Comparison of ENCODE assay signal across 1 cellular context in the genomic region with DNA sequence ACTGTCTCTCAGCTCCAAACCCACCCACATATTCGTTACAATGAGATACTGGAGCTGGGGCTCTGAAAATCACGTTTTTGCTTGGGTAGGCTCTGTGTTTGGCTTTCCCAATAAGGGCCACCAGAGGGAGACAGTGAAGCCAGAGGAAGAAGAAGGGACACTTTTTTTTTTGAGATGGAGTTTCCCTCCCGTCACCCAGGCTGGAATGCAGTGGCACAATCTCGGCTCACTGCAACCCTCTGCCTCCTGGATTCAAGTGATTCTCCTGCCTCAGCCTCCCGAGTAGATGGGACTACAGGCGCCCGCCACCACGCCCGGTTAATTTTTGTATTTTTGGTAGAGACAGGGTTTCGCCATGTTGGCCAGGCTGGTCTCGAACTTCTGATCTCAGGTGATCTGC.
TF ChIP-seq lines count a peak whose summit lies in the region.
"Not testable (repeated sequence)": the region's sequence is repeated elsewhere in the genome, so short reads cannot be mapped to it uniquely, and the experiment has no call there.

No MANE protein-coding gene starts in this region.

TF ChIP-seq in K562, 482 proteins besides CTCF, POLR2A, EP300 and RAD21:
- TF ChIP-seq ZNF766 (CRISPR knock-in tag; conservative IDR thresholded peaks at IDR 0.05): 0 out of 2 replicates have a peak, but pooled peaks have one; percentile 22
- TF ChIP-seq, protein P1, sequence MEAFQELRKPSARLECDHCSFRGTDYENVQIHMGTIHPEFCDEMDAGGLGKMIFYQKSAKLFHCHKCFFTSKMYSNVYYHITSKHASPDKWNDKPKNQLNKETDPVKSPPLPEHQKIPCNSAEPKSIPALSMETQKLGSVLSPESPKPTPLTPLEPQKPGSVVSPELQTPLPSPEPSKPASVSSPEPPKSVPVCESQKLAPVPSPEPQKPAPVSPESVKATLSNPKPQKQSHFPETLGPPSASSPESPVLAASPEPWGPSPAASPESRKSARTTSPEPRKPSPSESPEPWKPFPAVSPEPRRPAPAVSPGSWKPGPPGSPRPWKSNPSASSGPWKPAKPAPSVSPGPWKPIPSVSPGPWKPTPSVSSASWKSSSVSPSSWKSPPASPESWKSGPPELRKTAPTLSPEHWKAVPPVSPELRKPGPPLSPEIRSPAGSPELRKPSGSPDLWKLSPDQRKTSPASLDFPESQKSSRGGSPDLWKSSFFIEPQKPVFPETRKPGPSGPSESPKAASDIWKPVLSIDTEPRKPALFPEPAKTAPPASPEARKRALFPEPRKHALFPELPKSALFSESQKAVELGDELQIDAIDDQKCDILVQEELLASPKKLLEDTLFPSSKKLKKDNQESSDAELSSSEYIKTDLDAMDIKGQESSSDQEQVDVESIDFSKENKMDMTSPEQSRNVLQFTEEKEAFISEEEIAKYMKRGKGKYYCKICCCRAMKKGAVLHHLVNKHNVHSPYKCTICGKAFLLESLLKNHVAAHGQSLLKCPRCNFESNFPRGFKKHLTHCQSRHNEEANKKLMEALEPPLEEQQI (IDR thresholded peaks at IDR 0.05): 0 out of 2 replicates have a peak, but pooled peaks have one; percentile 15
- TF ChIP-seq, protein P2, sequence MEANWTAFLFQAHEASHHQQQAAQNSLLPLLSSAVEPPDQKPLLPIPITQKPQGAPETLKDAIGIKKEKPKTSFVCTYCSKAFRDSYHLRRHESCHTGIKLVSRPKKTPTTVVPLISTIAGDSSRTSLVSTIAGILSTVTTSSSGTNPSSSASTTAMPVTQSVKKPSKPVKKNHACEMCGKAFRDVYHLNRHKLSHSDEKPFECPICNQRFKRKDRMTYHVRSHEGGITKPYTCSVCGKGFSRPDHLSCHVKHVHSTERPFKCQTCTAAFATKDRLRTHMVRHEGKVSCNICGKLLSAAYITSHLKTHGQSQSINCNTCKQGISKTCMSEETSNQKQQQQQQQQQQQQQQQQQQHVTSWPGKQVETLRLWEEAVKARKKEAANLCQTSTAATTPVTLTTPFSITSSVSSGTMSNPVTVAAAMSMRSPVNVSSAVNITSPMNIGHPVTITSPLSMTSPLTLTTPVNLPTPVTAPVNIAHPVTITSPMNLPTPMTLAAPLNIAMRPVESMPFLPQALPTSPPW (CRISPR knock-in tag; IDR thresholded peaks at IDR 0.05): peak; percentile 46; the same call in 1 of the 2 replicates
- TF ChIP-seq EHMT2 (IDR thresholded peaks at IDR 0.05): 0 out of 2 replicates have a peak, but pooled peaks have one; percentile 11
- TF ChIP-seq ZNF384 (IDR thresholded peaks at IDR 0.05; ENCODE audit: low read depth, low read length): peak; percentile 98
- TF ChIP-seq KDM1A (IDR thresholded peaks at IDR 0.05): peak in 1 of 2 experiments; percentile 25; a peak in 1 of 4 replicates
- peak; percentile 87 for TF ChIP-seq SMC3 (conservative IDR thresholded peaks at IDR 0.05; ENCODE audit: insufficient read depth, low read depth, low read length)
- 0 out of 2 replicates have a peak, but pooled peaks have one; percentile 22 for TF ChIP-seq BCOR (IDR thresholded peaks at IDR 0.05)
- 0 out of 2 replicates have a peak, but pooled peaks have one; percentile 43 for TF ChIP-seq NBN (IDR thresholded peaks at IDR 0.05; ENCODE audit: low read depth)
- TF ChIP-seq, protein P3, sequence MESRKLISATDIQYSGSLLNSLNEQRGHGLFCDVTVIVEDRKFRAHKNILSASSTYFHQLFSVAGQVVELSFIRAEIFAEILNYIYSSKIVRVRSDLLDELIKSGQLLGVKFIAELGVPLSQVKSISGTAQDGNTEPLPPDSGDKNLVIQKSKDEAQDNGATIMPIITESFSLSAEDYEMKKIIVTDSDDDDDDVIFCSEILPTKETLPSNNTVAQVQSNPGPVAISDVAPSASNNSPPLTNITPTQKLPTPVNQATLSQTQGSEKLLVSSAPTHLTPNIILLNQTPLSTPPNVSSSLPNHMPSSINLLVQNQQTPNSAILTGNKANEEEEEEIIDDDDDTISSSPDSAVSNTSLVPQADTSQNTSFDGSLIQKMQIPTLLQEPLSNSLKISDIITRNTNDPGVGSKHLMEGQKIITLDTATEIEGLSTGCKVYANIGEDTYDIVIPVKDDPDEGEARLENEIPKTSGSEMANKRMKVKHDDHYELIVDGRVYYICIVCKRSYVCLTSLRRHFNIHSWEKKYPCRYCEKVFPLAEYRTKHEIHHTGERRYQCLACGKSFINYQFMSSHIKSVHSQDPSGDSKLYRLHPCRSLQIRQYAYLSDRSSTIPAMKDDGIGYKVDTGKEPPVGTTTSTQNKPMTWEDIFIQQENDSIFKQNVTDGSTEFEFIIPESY (CRISPR knock-in tag; IDR thresholded peaks at IDR 0.05): 0 out of 2 replicates have a peak, but pooled peaks have one; percentile 22
- TF ChIP-seq JUND (IDR thresholded peaks at IDR 0.05; ENCODE audit: borderline replicate concordance, low read depth, low read length): 0 out of 2 replicates have a peak, but pooled peaks have one; percentile 30
- TF ChIP-seq JUND (tag; IDR thresholded peaks at IDR 0.05; ENCODE audit: borderline replicate concordance, low read depth, low read length); TEAD4 (CRISPR knock-in tag; IDR thresholded peaks at IDR 0.05; ENCODE audit: borderline replicate concordance): not testable (repeated sequence)
- 0 out of 2 replicates have a peak, but pooled peaks have one; percentile 45 for TF ChIP-seq BHLHE40 (IDR thresholded peaks at IDR 0.05; ENCODE audit: low read length)
- TF ChIP-seq CBX3 (IDR thresholded peaks at IDR 0.05; ENCODE audit: borderline replicate concordance in 1 of 2, low read length in 2 of 2): 0 out of 3 replicates have a peak, but pooled peaks of 1 of the 2 experiments have one; percentile 42
- 0 out of 2 replicates have a peak, but pooled peaks have one; percentile 58 for TF ChIP-seq XRCC5 (IDR thresholded peaks at IDR 0.05; ENCODE audit: low read depth, low read length)
- TF ChIP-seq RCOR1 (IDR thresholded peaks at IDR 0.05; ENCODE audit: borderline replicate concordance in 1 of 2, low read depth in 2 of 2, low read length in 2 of 2): peak in 1 of 2 experiments; percentile 42; a peak in 1 of 4 replicates
- 0 out of 2 replicates have a peak, but pooled peaks have one; percentile 35 for TF ChIP-seq CREM (IDR thresholded peaks at IDR 0.05; ENCODE audit: low read depth)
- 0 out of 2 replicates have a peak, but pooled peaks have one; percentile 20 for TF ChIP-seq HDGF (IDR thresholded peaks at IDR 0.05)
- TF ChIP-seq TEAD4 (IDR thresholded peaks at IDR 0.05; ENCODE audit: low read length): peak; percentile 19; the same call in 1 of the 2 replicates
- TF ChIP-seq, protein P4, sequence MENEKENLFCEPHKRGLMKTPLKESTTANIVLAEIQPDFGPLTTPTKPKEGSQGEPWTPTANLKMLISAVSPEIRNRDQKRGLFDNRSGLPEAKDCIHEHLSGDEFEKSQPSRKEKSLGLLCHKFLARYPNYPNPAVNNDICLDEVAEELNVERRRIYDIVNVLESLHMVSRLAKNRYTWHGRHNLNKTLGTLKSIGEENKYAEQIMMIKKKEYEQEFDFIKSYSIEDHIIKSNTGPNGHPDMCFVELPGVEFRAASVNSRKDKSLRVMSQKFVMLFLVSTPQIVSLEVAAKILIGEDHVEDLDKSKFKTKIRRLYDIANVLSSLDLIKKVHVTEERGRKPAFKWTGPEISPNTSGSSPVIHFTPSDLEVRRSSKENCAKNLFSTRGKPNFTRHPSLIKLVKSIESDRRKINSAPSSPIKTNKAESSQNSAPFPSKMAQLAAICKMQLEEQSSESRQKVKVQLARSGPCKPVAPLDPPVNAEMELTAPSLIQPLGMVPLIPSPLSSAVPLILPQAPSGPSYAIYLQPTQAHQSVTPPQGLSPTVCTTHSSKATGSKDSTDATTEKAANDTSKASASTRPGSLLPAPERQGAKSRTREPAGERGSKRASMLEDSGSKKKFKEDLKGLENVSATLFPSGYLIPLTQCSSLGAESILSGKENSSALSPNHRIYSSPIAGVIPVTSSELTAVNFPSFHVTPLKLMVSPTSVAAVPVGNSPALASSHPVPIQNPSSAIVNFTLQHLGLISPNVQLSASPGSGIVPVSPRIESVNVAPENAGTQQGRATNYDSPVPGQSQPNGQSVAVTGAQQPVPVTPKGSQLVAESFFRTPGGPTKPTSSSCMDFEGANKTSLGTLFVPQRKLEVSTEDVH (IDR thresholded peaks at IDR 0.05; ENCODE audit: low read depth, partially characterized antibody): peak; percentile 27
- TF ChIP-seq ADNP (tag; IDR thresholded peaks at IDR 0.05): 0 out of 2 replicates have a peak, but pooled peaks have one; percentile 40
- TF ChIP-seq CEBPB (tag; IDR thresholded peaks at IDR 0.05): peak; percentile 42; the same call in 1 of the 2 replicates
- TF ChIP-seq KLF16 (IDR thresholded peaks at IDR 0.05): 0 out of 2 replicates have a peak, but pooled peaks have one; percentile 30
- 0 out of 4 replicates have a peak, but pooled peaks of 1 of the 2 experiments have one; percentile 31 for TF ChIP-seq MAZ (CRISPR knock-in tag; conservative IDR thresholded peaks at IDR 0.05 in 1 of 2, IDR thresholded peaks at IDR 0.05 in 1 of 2)
